Comparison of ENCODE assay signal across 24 cellular contexts in the genomic region with DNA sequence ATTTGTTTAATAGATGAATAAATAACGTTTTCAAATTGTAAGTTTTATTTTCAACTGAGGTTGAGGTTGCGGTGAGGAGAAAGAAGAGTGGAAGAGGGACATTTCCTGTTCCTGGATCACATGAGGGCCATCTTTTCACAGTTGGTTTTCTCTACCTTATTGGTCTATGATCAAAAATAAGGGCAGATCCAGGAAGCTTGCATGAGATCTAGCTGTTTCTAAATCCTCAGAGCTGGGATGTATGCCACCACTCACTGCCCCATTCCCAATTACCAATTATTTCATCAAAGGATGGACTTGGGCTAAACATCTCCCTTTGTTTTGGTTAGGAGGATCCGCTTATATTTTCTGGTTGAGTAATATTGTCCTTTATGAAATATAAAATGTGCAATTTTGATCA.
"Had no signal": no experiment of that assay in that cellular context is flagged by ENCODE, and none has a peak within 500 bp of the region (broad histone marks: within the 10 kb centered on the region; RNA-seq: fewer than 3 reads in every experiment).

No MANE protein-coding gene starts in this region.

- H3K4me1 ChIP-seq: colonic mucosa, esophagus squamous epithelium, foreskin keratinocyte, gastrocnemius medialis, gastroesophageal sphincter had no signal

- H3K4me3 ChIP-seq: colonic mucosa, coronary artery, dorsolateral prefrontal cortex, esophagus muscularis mucosa, esophagus squamous epithelium, gastrocnemius medialis, gastroesophageal sphincter, heart left ventricle, heart right ventricle had no signal

- H3K27me3 ChIP-seq: colonic mucosa, dorsolateral prefrontal cortex, esophagus muscularis mucosa, esophagus squamous epithelium, foreskin keratinocyte, gastrocnemius medialis, gastroesophageal sphincter, heart left ventricle, heart right ventricle had no signal

- H3K36me3 ChIP-seq: colonic mucosa, esophagus muscularis mucosa, esophagus squamous epithelium, gastrocnemius medialis, gastroesophageal sphincter, heart left ventricle, heart right ventricle had no signal

- DNase-seq: colonic mucosa; cortex of kidney; dermis blood vessel endothelial cell; effector CD4-positive, alpha-beta T cell; effector CD8-positive, alpha-beta T cell; effector memory CD4-positive, alpha-beta T cell; effector memory CD8-positive, alpha-beta T cell; endodermal cell; erythroblast; esophagus squamous epithelium; foreskin fibroblast; foreskin keratinocyte; foreskin melanocyte; gastrocnemius medialis; glutamatergic neuron; head of caudate nucleus; heart left ventricle; heart right ventricle had no signal

- ATAC-seq: effector memory CD8-positive, alpha-beta T cell; esophagus mucosa; foreskin keratinocyte; gastrocnemius medialis; gastroesophageal sphincter; heart left ventricle; heart right ventricle had no signal

- H3K9me3 ChIP-seq: colonic mucosa, esophagus muscularis mucosa, esophagus squamous epithelium, gastrocnemius medialis, gastroesophageal sphincter, heart left ventricle, heart right ventricle had no signal

- H3K27ac ChIP-seq: colonic mucosa, coronary artery, epithelial cell of prostate, esophagus muscularis mucosa, esophagus squamous epithelium, foreskin keratinocyte, gastrocnemius medialis, gastroesophageal sphincter, heart left ventricle, heart right ventricle had no signal
